8 cellular contexts compared by ENCODE assay signal in the genomic region with DNA sequence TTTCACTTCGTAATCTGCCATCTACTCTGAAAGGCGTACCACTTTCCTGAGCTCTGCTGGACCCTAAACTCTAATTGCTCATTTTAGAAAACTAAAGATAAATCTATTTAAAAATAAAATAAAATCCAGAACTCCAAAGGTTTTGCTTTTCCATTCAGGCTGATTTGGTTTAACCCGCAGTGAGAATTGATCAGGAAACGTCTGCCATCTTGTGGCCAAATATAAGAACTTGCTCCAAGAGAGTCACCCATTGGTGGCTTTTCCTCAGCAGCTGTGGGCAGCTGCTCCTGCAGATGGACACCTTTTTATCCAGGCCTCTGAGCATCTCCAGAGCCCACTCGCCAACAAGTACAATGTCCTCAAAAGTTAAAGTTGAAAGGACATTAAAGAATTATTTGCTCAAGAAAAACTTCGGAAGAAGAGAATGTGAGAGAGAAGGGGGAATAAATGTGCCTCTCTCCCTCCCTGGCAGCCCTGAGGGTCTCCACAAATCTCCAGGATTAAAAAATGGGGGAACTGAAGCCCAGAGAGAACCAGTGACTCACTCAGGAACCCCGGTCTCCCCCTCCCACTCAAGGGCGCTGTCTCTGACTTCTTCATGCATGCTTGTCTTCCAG. TPM values are rescaled to one million over a fixed set of nuclear protein-coding genes. Genes with fewer than 3 reads are reported as not detected.
DNase-seq lines count a peak whose midpoint lies in the region; ATAC-seq and TF ChIP-seq lines count a peak whose summit lies in the region.

No MANE protein-coding gene starts in this region.

- in situ Hi-C loops in KBM-7 (cut with MboI; ENCODE audit: low pct_unique_long_range_greater_than_20kb, low sequenced_read_pairs) = loop anchor here (25.0 kb wide), 1 partner anchor 1217 kb away; no protein-coding TSS in a partner anchor
- in situ Hi-C loops in T47D (cut with HindIII; ENCODE audit: low pct_unique_long_range_greater_than_20kb, low sequenced_read_pairs) = no loop called here

- no peaks in the 10 kb centered on the region for H3K9me3 Mint-ChIP-seq in activated CD8-positive, alpha-beta memory T cell treated with anti-CD3 and anti-CD28 coated beads, Interleukin-2, amount 10 ng/mL, durations not matched to agents 7 days and 5 days (ENCODE audit: low read depth)

- no peak overlapping the region for H3K4me2 ChIP-seq in OCI-LY7 (ENCODE audit: low read length)

- H3K4me1 ChIP-seq in OCI-LY7 (ENCODE audit: insufficient read depth, low read length, poor library complexity, severe bottlenecking) = no peaks in the 10 kb centered on the region

- no peaks in the 10 kb centered on the region for H3K36me3 ChIP-seq in OCI-LY7 (ENCODE audit: insufficient read depth, low read length)

- no peak overlapping the region for H3K4me3 Mint-ChIP-seq in activated CD8-positive, alpha-beta memory T cell treated with anti-CD3 and anti-CD28 coated beads, Interleukin-2, amount 10 ng/mL, durations not matched to agents 7 days and 5 days

- intact Hi-C loops in OCI-LY7 (cut with micrococcal nuclease; ENCODE audit: unreplicated experiment) = loop anchor here (5.0 kb wide), 1 partner anchor 772 kb away; no protein-coding TSS in a partner anchor

- H3K9me2 ChIP-seq in OCI-LY7 (ENCODE audit: insufficient read depth, low read length) = no peaks in the 10 kb centered on the region

- H3K27me3 Mint-ChIP-seq in activated CD8-positive, alpha-beta memory T cell treated with anti-CD3 and anti-CD28 coated beads, Interleukin-2, amount 10 ng/mL, durations not matched to agents 7 days and 5 days = peaks cover 20% of the 10 kb centered on the region

- H2AFZ ChIP-seq in OCI-LY7 (ENCODE audit: low read length) = no peak overlapping the region

- BruUV-seq in OCI-LY7 (replicated peaks; lab: Mats Ljungman, UMichigan) = no TSS peak

- H3K36me3 Mint-ChIP-seq in activated CD8-positive, alpha-beta memory T cell treated with anti-CD3 and anti-CD28 coated beads, Interleukin-2, amount 10 ng/mL, durations not matched to agents 7 days and 5 days = no peaks in the 10 kb centered on the region

- no peaks in the 10 kb centered on the region for H3K79me2 ChIP-seq in OCI-LY7 (ENCODE audit: insufficient read depth, low read depth, low read length)

- no peak overlapping the region for H3K27ac Mint-ChIP-seq in activated CD8-positive, alpha-beta memory T cell treated with anti-CD3 and anti-CD28 coated beads, Interleukin-2, amount 10 ng/mL, durations not matched to agents 7 days and 5 days

- POLR2A ChIA-PET in OCI-LY7 (lab: Charles Lee) = interaction anchor here (0.5 to 0.9 kb wide), 2 partner anchors 39 to 387 kb away, joined by 3 to 4 read pairs; no protein-coding TSS in a partner anchor

- no peaks in the 10 kb centered on the region for H3K9me3 ChIP-seq in OCI-LY7 (ENCODE audit: low read length)

- H3K4me1 Mint-ChIP-seq in activated CD8-positive, alpha-beta memory T cell treated with anti-CD3 and anti-CD28 coated beads, Interleukin-2, amount 10 ng/mL, durations not matched to agents 7 days and 5 days = peaks cover 14% of the 10 kb centered on the region

- peak; percentile 60 for DNase-seq in ELF-1 (ENCODE audit: low read depth, low spot score)
- DNase-seq in KBM-7 = peak; percentile 58
- DNase-seq in OCI-LY7 (ENCODE audit: low spot score) = peak; percentile 52
- peak; percentile 63 to 70 for DNase-seq in T47D (ENCODE audit: low read depth in 1 of 2, low spot score in 1 of 2)
- peak; percentile 72 for DNase-seq in iris pigment epithelial cell (ENCODE audit: low read depth)
- DNase-seq in stromal cell of bone marrow (ENCODE audit: low read depth) = peak; percentile 64
- no peak for DNase-seq in activated CD8-positive, alpha-beta memory T cell treated with anti-CD3 and anti-CD28 coated beads, Interleukin-2, amount 10 ng/mL, durations not matched to agents 7 days and 5 days

- no peak overlapping the region for H3K27ac ChIP-seq in OCI-LY7 (ENCODE audit: low read depth, low read length, poor library complexity, severe bottlenecking)

- ATAC-seq in GM21528 (IDR thresholded peaks at IDR 0.05; ENCODE audit: low FRiP score, unreplicated experiment) = peak; percentile 74
- ATAC-seq in activated CD8-positive, alpha-beta memory T cell treated with anti-CD3 and anti-CD28 coated beads, Interleukin-2, amount 10 ng/mL, durations not matched to agents 7 days and 5 days = no peak

- CTCF ChIA-PET in OCI-LY7 (lab: Charles Lee; ENCODE audit: unreplicated experiment) = no interaction called here
- CTCF ChIA-PET in activated CD8-positive, alpha-beta memory T cell treated with anti-CD3 and anti-CD28 coated beads, Interleukin-2, amount 10 ng/mL, durations not matched to agents 7 days and 5 days (lab: Charles Lee) = interaction anchor here (0.6 to 5.0 kb wide), 14 partner anchors 10 to 1218 kb away, joined by 3 to 27 read pairs (median 4); a partner anchor contains a TSS

- H4K20me1 ChIP-seq in OCI-LY7 (ENCODE audit: insufficient read depth, low read length) = no peaks in the 10 kb centered on the region

- peak; percentile 90 for TF ChIP-seq CTCF in OCI-LY7 (conservative IDR thresholded peaks at IDR 0.05; ENCODE audit: low read length)

- no peak overlapping the region for H3K4me3 ChIP-seq in OCI-LY7 (ENCODE audit: low read depth, low read length, poor library complexity, severe bottlenecking)

RNA-seq across cellular contexts. Expression of a gene that starts 4.1 kb away (rescaled TPM):
- total RNA-seq in OCI-LY7 (2014; rRNA removed; shearing (Covaris generic)) = not detected in 2 replicates
- total RNA-seq in OCI-LY7 (2022) = 0.63 TPM in 1 of 2 replicates, not detected in the other
- total RNA-seq in activated CD8-positive, alpha-beta memory T cell treated with anti-CD3 and anti-CD28 coated beads, Interleukin-2, amount 10 ng/mL, durations not matched to agents 7 days and 5 days = under 1 TPM in 1 of 2 experiments, not detected in 1; 0.12 TPM

RNA-seq across cellular contexts. Expression of a gene that starts 20.3 kb away (rescaled TPM):
- 16.4 and 25.9 TPM in 2 replicates for total RNA-seq in OCI-LY7 (2014; rRNA removed; shearing (Covaris generic))
- 40.8 and 43.0 TPM in 2 replicates for total RNA-seq in OCI-LY7 (2022)
- total RNA-seq in activated CD8-positive, alpha-beta memory T cell treated with anti-CD3 and anti-CD28 coated beads, Interleukin-2, amount 10 ng/mL, durations not matched to agents 7 days and 5 days = 10 to 100 TPM; 43.5 to 49.7 TPM
